In the genomic region with DNA sequence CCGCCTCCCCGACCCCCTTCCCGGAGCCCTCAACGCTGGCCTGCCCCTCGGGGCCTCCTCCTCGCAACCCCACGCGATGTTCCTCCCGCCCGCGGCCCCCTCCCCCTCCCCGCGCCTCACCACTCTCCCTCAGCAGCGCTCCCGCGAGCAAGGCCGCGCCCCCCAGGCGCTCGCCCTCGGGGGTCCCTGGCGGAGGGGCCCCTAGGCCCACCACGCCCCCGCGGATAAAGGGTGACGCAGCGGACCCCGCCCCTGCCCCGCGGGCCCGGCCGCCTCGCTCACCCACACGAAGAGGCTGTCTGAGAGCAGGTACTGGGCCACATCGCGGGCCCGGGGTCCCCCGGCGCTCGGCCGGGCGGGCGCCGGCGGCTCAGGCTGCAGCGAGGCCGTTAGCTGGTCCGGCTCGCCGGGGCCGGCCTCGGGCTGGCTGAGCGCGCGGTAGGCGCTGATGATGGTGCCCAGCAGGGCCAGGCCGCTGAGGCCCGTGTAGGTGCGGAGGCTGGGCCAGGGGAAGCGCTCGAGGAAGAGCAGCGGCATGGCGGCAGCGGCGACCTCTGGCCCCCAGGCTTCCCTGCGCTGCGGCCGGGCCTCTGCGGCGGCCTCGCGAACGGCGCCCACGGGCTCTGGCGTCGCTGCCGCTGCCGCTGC, we compare ENCODE assay signal across 1 cellular context.
TF ChIP-seq lines count a peak whose summit lies in the region.

No MANE protein-coding gene starts in this region.

TF ChIP-seq in IMR-90, 13 proteins besides CTCF, POLR2A, EP300 and RAD21:
- no peak for TF ChIP-seq MAFK (IDR thresholded peaks at IDR 0.05; ENCODE audit: low read depth, low read length)
- TF ChIP-seq RCOR1 (IDR thresholded peaks at IDR 0.05; ENCODE audit: insufficient replicate concordance, low read length) = no peak
- no peak for TF ChIP-seq FOS (IDR thresholded peaks at IDR 0.05; ENCODE audit: low read depth, low read length)
